Comparison of ENCODE assay signal across 1 cellular context in the genomic region with DNA sequence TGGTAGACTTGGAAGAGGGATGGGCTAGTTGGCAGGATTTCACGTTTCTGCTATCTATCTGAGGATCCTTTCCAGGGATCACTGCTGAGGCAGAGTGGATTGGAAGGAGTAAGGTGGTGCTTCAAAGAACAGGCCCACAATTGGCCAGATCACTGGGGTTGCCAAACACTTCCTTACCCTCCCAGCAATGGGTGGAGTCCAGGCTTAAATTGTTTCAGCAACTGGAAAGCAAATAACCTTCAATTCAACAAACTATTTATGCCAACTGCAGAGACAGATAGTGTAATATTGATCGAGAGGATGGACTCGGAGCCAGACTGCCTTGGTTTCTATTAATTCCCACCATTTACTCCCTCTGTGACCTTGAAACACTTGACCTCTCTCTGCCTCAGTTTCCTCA.
TF ChIP-seq lines count a peak whose summit lies in the region.

No MANE protein-coding gene starts in this region.

TF ChIP-seq in HepG2, 621 proteins besides CTCF, POLR2A, EP300 and RAD21:
- no peak for TF ChIP-seq ZNF747 (CRISPR knock-in tag; IDR thresholded peaks at IDR 0.05; ENCODE audit: borderline replicate concordance)
- TF ChIP-seq, protein P1, sequence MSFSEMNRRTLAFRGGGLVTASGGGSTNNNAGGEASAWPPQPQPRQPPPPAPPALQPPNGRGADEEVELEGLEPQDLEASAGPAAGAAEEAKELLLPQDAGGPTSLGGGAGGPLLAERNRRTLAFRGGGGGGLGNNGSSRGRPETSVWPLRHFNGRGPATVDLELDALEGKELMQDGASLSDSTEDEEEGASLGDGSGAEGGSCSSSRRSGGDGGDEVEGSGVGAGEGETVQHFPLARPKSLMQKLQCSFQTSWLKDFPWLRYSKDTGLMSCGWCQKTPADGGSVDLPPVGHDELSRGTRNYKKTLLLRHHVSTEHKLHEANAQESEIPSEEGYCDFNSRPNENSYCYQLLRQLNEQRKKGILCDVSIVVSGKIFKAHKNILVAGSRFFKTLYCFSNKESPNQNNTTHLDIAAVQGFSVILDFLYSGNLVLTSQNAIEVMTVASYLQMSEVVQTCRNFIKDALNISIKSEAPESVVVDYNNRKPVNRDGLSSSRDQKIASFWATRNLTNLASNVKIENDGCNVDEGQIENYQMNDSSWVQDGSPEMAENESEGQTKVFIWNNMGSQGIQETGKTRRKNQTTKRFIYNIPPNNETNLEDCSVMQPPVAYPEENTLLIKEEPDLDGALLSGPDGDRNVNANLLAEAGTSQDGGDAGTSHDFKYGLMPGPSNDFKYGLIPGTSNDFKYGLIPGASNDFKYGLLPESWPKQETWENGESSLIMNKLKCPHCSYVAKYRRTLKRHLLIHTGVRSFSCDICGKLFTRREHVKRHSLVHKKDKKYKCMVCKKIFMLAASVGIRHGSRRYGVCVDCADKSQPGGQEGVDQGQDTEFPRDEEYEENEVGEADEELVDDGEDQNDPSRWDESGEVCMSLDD (CRISPR knock-in tag; IDR thresholded peaks at IDR 0.05; ENCODE audit: borderline replicate concordance) = no peak
- no peak for TF ChIP-seq ZNF276 (CRISPR knock-in tag; IDR thresholded peaks at IDR 0.05; ENCODE audit: low read depth)
- TF ChIP-seq ZNF253 (CRISPR knock-in tag; IDR thresholded peaks at IDR 0.05; ENCODE audit: borderline replicate concordance) = no peak
